Comparison of ENCODE assay signal across 8 cellular contexts in the genomic region with DNA sequence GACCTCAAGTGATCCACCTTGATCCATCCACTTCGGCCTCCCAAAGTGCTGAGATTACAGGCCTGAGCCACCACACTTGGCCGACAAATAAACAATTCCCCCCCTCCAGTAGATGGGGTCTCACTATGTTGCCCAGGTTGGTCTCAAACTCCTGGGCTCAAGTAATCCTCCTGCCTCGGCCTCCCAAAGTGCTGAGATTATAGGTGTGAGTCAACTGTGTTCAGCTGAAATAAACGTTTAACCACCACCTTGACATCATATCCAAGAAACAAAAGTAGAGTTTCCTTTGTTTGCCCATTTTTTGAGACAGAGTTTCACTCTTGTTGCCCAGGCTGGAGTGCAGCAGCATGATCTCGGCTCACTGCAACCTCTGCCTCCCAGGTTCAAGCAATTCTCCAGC.
DNase-seq lines count a peak whose midpoint lies in the region; ATAC-seq and TF ChIP-seq lines count a peak whose summit lies in the region.
"Not testable (repeated sequence)": the region's sequence is repeated elsewhere in the genome, so short reads cannot be mapped to it uniquely, and the experiment has no call there.

No MANE protein-coding gene starts in this region.

- H3K27ac ChIP-seq in CD8-positive, alpha-beta T cell (ENCODE audit: low read depth, low read length), result not testable (repeated sequence)
- peak overlapping the region; percentile 75 for H3K27ac ChIP-seq in RWPE1
- H3K27ac ChIP-seq in ectodermal cell (ENCODE audit: insufficient read depth, low read depth, low read length, poor library complexity, severe bottlenecking), result peak overlapping the region; percentile 11

- intact Hi-C loops in CD8-positive, alpha-beta T cell (cut with DNase I, micrococcal nuclease); activated CD8-positive, alpha-beta T cell treated with anti-CD3 and anti-CD28 coated beads for 36 hours (cut with micrococcal nuclease): not testable (repeated sequence)

- ATAC-seq in CD8-positive, alpha-beta T cell, result not testable (repeated sequence)
- ATAC-seq in activated CD8-positive, alpha-beta T cell treated with anti-CD3 and anti-CD28 coated beads for 36 hours, result peak; percentile 29

- H3K4me1 Mint-ChIP-seq in CD8-positive, alpha-beta T cell (ENCODE audit: low read depth), result peaks cover 87% of the 10 kb centered on the region
- H3K4me1 Mint-ChIP-seq in activated CD8-positive, alpha-beta T cell treated with anti-CD3 and anti-CD28 coated beads for 36 hours (ENCODE audit: low read depth), result peaks cover 81% of the 10 kb centered on the region
- peaks cover 83% of the 10 kb centered on the region for H3K4me1 Mint-ChIP-seq in activated naive CD8-positive, alpha-beta T cell treated with anti-CD3 and anti-CD28 coated beads for 36 hours
- H3K4me1 Mint-ChIP-seq in immature natural killer cell (peaks cover 85 to 92% of the 10 kb centered on the region in 2 donors), nephron progenitor cell (peaks cover 92% of the 10 kb centered on the region)
- H3K4me1 Mint-ChIP-seq in stimulated activated naive CD8-positive, alpha-beta T cell treated with anti-CD3 and anti-CD28 coated beads, Interleukin-15, Interleukin-2, amounts not matched to agents 100 ng/mL and 50 ng/mL, for 24 hours (ENCODE audit: low read depth), result peaks cover 94% of the 10 kb centered on the region

- H3K36me3 ChIP-seq in CD8-positive, alpha-beta T cell (ENCODE audit: insufficient read depth, low read length); ectodermal cell (ENCODE audit: control insufficient read depth, insufficient read depth, low read length): not testable (repeated sequence)

- peak overlapping the region; percentile 78 for H3K27ac Mint-ChIP-seq in CD8-positive, alpha-beta T cell
- H3K27ac Mint-ChIP-seq in activated CD8-positive, alpha-beta T cell treated with anti-CD3 and anti-CD28 coated beads for 36 hours, result peak overlapping the region; percentile 85
- peak overlapping the region; percentile 76 for H3K27ac Mint-ChIP-seq in activated naive CD8-positive, alpha-beta T cell treated with anti-CD3 and anti-CD28 coated beads for 36 hours
- H3K27ac Mint-ChIP-seq in immature natural killer cell (peak overlapping the region in 5 of 6 donors; percentile 34 to 78 (median 64)), nephron progenitor cell (peak overlapping the region; percentile 99)
- peak overlapping the region; percentile 82 for H3K27ac Mint-ChIP-seq in stimulated activated naive CD8-positive, alpha-beta T cell treated with anti-CD3 and anti-CD28 coated beads, Interleukin-15, Interleukin-2, amounts not matched to agents 100 ng/mL and 50 ng/mL, for 24 hours

- H3K4me3 ChIP-seq in CD8-positive, alpha-beta T cell (ENCODE audit: low read depth, low read length); ectodermal cell (ENCODE audit: insufficient read depth, low read depth, low read length): not testable (repeated sequence)

- H3K4me3 Mint-ChIP-seq in CD8-positive, alpha-beta T cell, result peak overlapping the region; percentile 73
- not testable (repeated sequence) for H3K4me3 Mint-ChIP-seq in activated CD8-positive, alpha-beta T cell treated with anti-CD3 and anti-CD28 coated beads for 36 hours; activated naive CD8-positive, alpha-beta T cell treated with anti-CD3 and anti-CD28 coated beads for 36 hours; nephron progenitor cell
- H3K4me3 Mint-ChIP-seq in immature natural killer cell, result peak overlapping the region; percentile 61 to 77 (median 74)
- H3K4me3 Mint-ChIP-seq in stimulated activated naive CD8-positive, alpha-beta T cell treated with anti-CD3 and anti-CD28 coated beads, Interleukin-15, Interleukin-2, amounts not matched to agents 100 ng/mL and 50 ng/mL, for 24 hours, result peak overlapping the region; percentile 26

- H3K9me3 Mint-ChIP-seq in CD8-positive, alpha-beta T cell; activated CD8-positive, alpha-beta T cell treated with anti-CD3 and anti-CD28 coated beads for 36 hours; activated naive CD8-positive, alpha-beta T cell treated with anti-CD3 and anti-CD28 coated beads for 36 hours; immature natural killer cell; nephron progenitor cell; stimulated activated naive CD8-positive, alpha-beta T cell treated with anti-CD3 and anti-CD28 coated beads, Interleukin-15, Interleukin-2, amounts not matched to agents 100 ng/mL and 50 ng/mL, for 24 hours: not testable (repeated sequence)

- not testable (repeated sequence) for H3K9me3 ChIP-seq in CD8-positive, alpha-beta T cell (ENCODE audit: low read length); ectodermal cell (ENCODE audit: control insufficient read depth, low read length)

- H3K27me3 Mint-ChIP-seq in CD8-positive, alpha-beta T cell (ENCODE audit: low read depth); activated CD8-positive, alpha-beta T cell treated with anti-CD3 and anti-CD28 coated beads for 36 hours; activated naive CD8-positive, alpha-beta T cell treated with anti-CD3 and anti-CD28 coated beads for 36 hours; nephron progenitor cell (ENCODE audit: low read depth, poor library complexity); stimulated activated naive CD8-positive, alpha-beta T cell treated with anti-CD3 and anti-CD28 coated beads, Interleukin-15, Interleukin-2, amounts not matched to agents 100 ng/mL and 50 ng/mL, for 24 hours: not testable (repeated sequence)
- H3K27me3 Mint-ChIP-seq in immature natural killer cell (ENCODE audit: low read depth in 3 of 3), result peaks cover 0 to 10% (median 4%) of the 10 kb centered on the region in 3 donors

- DNase-seq in CD8-positive, alpha-beta T cell; RWPE1 (ENCODE audit: low spot score); activated CD8-positive, alpha-beta T cell treated with anti-CD3 and anti-CD28 coated beads for 36 hours; activated naive CD8-positive, alpha-beta T cell treated with anti-CD3 and anti-CD28 coated beads for 36 hours; immature natural killer cell; nephron progenitor cell: not testable (repeated sequence)

- not testable (repeated sequence) for H3K27me3 ChIP-seq in CD8-positive, alpha-beta T cell (ENCODE audit: insufficient read depth, low read length); ectodermal cell (ENCODE audit: control insufficient read depth, insufficient read depth, low read length, poor library complexity, severe bottlenecking)

- peaks cover 15% of the 10 kb centered on the region for H3K36me3 Mint-ChIP-seq in CD8-positive, alpha-beta T cell
- peaks cover 11% of the 10 kb centered on the region for H3K36me3 Mint-ChIP-seq in activated CD8-positive, alpha-beta T cell treated with anti-CD3 and anti-CD28 coated beads for 36 hours (ENCODE audit: low read depth)
- H3K36me3 Mint-ChIP-seq in activated naive CD8-positive, alpha-beta T cell treated with anti-CD3 and anti-CD28 coated beads for 36 hours, result peaks cover 20% of the 10 kb centered on the region
- not testable (repeated sequence) for H3K36me3 Mint-ChIP-seq in immature natural killer cell
- peaks cover 11% of the 10 kb centered on the region for H3K36me3 Mint-ChIP-seq in nephron progenitor cell (ENCODE audit: low read depth)
- peaks cover 23% of the 10 kb centered on the region for H3K36me3 Mint-ChIP-seq in stimulated activated naive CD8-positive, alpha-beta T cell treated with anti-CD3 and anti-CD28 coated beads, Interleukin-15, Interleukin-2, amounts not matched to agents 100 ng/mL and 50 ng/mL, for 24 hours (ENCODE audit: low read depth)

- 94 to 95% methylated on average over 5 of the region's 5 CpGs for WGBS in ectodermal cell, 2 experiments

- POLR2A ChIA-PET in CD8-positive, alpha-beta T cell (lab: Charles Lee), result interaction anchor here (1.2 kb wide), 1 partner anchor 21 kb away, joined by 3 read pairs; no protein-coding TSS in a partner anchor
- POLR2A ChIA-PET in RWPE1 (lab: Yijun Ruan, JAX; ENCODE audit: low non-redundant PET), result not testable (repeated sequence)
- POLR2A ChIA-PET in activated CD8-positive, alpha-beta T cell treated with anti-CD3 and anti-CD28 coated beads for 36 hours (lab: Charles Lee), result interaction anchor here (0.7 to 1.0 kb wide), 3 partner anchors 21 to 68 kb away, joined by 3 read pairs; no protein-coding TSS in a partner anchor

- CTCF ChIA-PET in CD8-positive, alpha-beta T cell (lab: Charles Lee), result interaction anchor here (0.9 kb wide), 1 partner anchor 26 kb away, joined by 3 read pairs; no protein-coding TSS in a partner anchor
- CTCF ChIA-PET in RWPE1 (lab: Yijun Ruan, JAX), result interaction anchor here (0.7 kb wide), 2 partner anchors 67 to 70 kb away, joined by 3 to 4 read pairs; no protein-coding TSS in a partner anchor
- CTCF ChIA-PET in activated CD8-positive, alpha-beta T cell treated with anti-CD3 and anti-CD28 coated beads for 36 hours (lab: Charles Lee), result interaction anchor here (0.7 to 0.9 kb wide), 2 partner anchors 12 to 21 kb away, joined by 3 read pairs; no protein-coding TSS in a partner anchor

- TF ChIP-seq CTCF in CD8-positive, alpha-beta T cell (IDR thresholded peaks at IDR 0.05); RWPE1 (conservative IDR thresholded peaks at IDR 0.05; ENCODE audit: low read depth); activated CD8-positive, alpha-beta T cell treated with anti-CD3 and anti-CD28 coated beads for 36 hours (IDR thresholded peaks at IDR 0.05); nephron progenitor cell (IDR thresholded peaks at IDR 0.05): not testable (repeated sequence)

- H3K4me1 ChIP-seq in CD8-positive, alpha-beta T cell (ENCODE audit: insufficient read depth, low read length), result peaks cover 83% of the 10 kb centered on the region
- peaks cover 18% of the 10 kb centered on the region for H3K4me1 ChIP-seq in ectodermal cell (ENCODE audit: control insufficient read depth, insufficient read depth, low read length)
